ENCODE assay signal across 9 cellular contexts in the genomic region with DNA sequence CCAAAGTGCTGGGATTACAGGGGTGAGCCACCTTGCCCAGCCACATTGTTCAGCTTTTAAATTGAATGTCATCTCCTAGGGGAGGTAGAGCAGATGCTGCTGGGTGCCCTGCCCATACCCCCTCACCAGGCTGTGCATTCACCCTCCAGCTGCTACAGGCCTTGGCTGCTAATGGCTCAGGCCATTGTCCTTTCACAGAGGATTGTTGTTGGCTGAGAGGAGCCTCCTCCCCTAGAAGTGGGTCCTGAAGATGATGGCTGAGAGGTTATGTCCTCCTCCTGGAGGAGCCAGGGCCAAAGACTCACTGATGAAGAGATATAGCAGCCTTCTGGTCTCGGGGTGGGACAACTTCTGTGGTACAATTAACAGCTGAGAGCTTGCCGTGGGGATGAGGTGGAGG.
"Had no signal": no experiment of that assay in that cellular context is flagged by ENCODE, and none has a peak within 500 bp of the region (broad histone marks: within the 10 kb centered on the region; RNA-seq: fewer than 3 reads in every experiment).

No MANE protein-coding gene starts in this region.

- H3K4me3 ChIP-seq: breast epithelium, SJSA1 had no signal

- H3K27ac ChIP-seq: breast epithelium, SJSA1 had no signal

- H3K27me3 ChIP-seq: breast epithelium, SJSA1 had no signal

- H3K9me3 ChIP-seq: breast epithelium, SJSA1 had no signal

- FAIRE-seq: RCC 7860 had no signal

- H3K4me1 ChIP-seq: breast epithelium had no signal

- DNase-seq: activated B cell treated with CpG ODN at 0.5 μM for 24 hours, aorta, NCI-H1048, NCI-H187 treated with DMSO at 0.1 percent for 48 hours, NCI-H2081 treated with DMSO at 0.1 percent for 48 hours, NCI-H510A had no signal

- H3K36me3 ChIP-seq: breast epithelium, SJSA1 had no signal
